Comparison of ENCODE assay signal across 1 cellular context in the genomic region with DNA sequence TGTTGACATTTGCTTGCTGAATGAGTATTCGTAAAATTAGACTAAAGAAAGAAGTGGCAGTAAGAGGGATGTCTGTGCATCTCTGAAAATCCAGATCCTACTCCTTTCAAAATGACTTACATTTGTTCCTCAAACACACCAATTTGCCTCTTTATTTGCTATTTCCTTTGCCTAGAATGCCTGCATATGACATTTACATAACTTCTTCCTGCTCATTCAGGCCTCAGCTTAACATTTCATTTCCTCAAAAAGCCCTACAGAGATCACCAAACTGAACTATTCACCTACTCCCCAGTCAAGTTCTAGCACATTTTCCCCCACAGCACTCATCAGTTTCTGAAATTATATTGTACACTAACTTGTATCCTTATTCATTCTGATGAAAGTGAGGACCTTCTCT.
TF ChIP-seq lines count a peak whose summit lies in the region.

No MANE protein-coding gene starts in this region.

TF ChIP-seq in H1, 55 proteins besides CTCF, POLR2A, EP300 and RAD21 (continued from another document):
- TF ChIP-seq SP2 (IDR thresholded peaks at IDR 0.05; ENCODE audit: low read length), result no peak
- TF ChIP-seq, protein P1, sequence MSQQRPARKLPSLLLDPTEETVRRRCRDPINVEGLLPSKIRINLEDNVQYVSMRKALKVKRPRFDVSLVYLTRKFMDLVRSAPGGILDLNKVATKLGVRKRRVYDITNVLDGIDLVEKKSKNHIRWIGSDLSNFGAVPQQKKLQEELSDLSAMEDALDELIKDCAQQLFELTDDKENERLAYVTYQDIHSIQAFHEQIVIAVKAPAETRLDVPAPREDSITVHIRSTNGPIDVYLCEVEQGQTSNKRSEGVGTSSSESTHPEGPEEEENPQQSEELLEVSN (IDR thresholded peaks at IDR 0.05), result no peak
- TF ChIP-seq PHF8 (conservative IDR thresholded peaks at IDR 0.05; ENCODE audit: low read depth, low read length), result no peak
- TF ChIP-seq FOSL1 (IDR thresholded peaks at IDR 0.05; ENCODE audit: insufficient read depth, low read depth, low read length), result no peak
- no peak for TF ChIP-seq CEBPB (IDR thresholded peaks at IDR 0.05; ENCODE audit: low read depth, low read length)
- TF ChIP-seq JUN (IDR thresholded peaks at IDR 0.05; ENCODE audit: low read depth, low read length), result no peak
- no peak for TF ChIP-seq CBX8 (IDR thresholded peaks at IDR 0.05; ENCODE audit: borderline replicate concordance, low read depth, low read length)
- no peak for TF ChIP-seq MAFK (IDR thresholded peaks at IDR 0.05; ENCODE audit: low read depth, low read length)
- TF ChIP-seq EGR1 (IDR thresholded peaks at IDR 0.05; ENCODE audit: borderline replicate concordance, low read depth, low read length), result no peak
